19 cellular contexts compared by ENCODE assay signal in genomic region chr12:58924652-58925051, GRCh38. TPM values are rescaled to one million over a fixed set of nuclear protein-coding genes. Genes with fewer than 3 reads are reported as not detected.
"Had no signal": no experiment of that assay in that cellular context is flagged by ENCODE, and none has a peak within 500 bp of the region (broad histone marks: within the 10 kb centered on the region; RNA-seq: fewer than 3 reads in every experiment).

No MANE protein-coding gene starts in this region.

- H3K27ac Mint-ChIP-seq: activated B cell treated with CpG ODN at 0.5 μM for 24 hours; activated CD8-positive, alpha-beta memory T cell treated with anti-CD3 and anti-CD28 coated beads, Interleukin-2, amount 10 ng/mL, durations not matched to agents 7 days and 5 days; activated CD8-positive, alpha-beta T cell treated with anti-CD3 and anti-CD28 coated beads, Interleukin-2, amount 10 ng/mL, durations not matched to agents 7 days and 5 days; activated naive CD4-positive, alpha-beta T cell treated with anti-CD3 and anti-CD28 coated beads, Interleukin-2, amount 50 U/mL, for 72 hours; activated T-cell treated with anti-CD3 and anti-CD28 coated beads, Interleukin-2, amount 50 U/mL, for 72 hours; natural killer cell treated with Interleukin-12 subunit alpha and Interleukin-12 subunit beta and Interleukin-15 and Interleukin-18, amount 100 ng/mL, for 72 hours; stimulated activated naive B cell treated with anti-CD40 and anti-IgM and Interleukin-4, amounts not matched to agents 10 μg/mL and 1 μg/mL and 100 μg/mL, for 72 hours had no signal

- H3K4me3 ChIP-seq: heart left ventricle, pancreas, right atrium auricular region, suprapubic skin, tibial nerve had no signal

- FAIRE-seq: TTC549 had no signal

- DNase-seq: activated B cell treated with CpG ODN at 0.5 μM for 24 hours; activated CD8-positive, alpha-beta memory T cell treated with anti-CD3 and anti-CD28 coated beads, Interleukin-2, amount 10 ng/mL, durations not matched to agents 7 days and 5 days; activated CD8-positive, alpha-beta T cell treated with anti-CD3 and anti-CD28 coated beads, Interleukin-2, amount 10 ng/mL, durations not matched to agents 7 days and 5 days; activated naive CD4-positive, alpha-beta T cell; activated T-cell treated with anti-CD3 and anti-CD28 coated beads, Interleukin-2, amount 50 U/mL, for 72 hours; effector memory CD4-positive, alpha-beta T cell; heart left ventricle; nucleus accumbens; stimulated activated CD4-positive, alpha-beta T cell treated with anti-CD3 and anti-CD28 coated beads, Interleukin-15, amount 100 ng/mL, for 24 hours; stimulated activated CD4-positive, alpha-beta T cell treated with anti-CD3 and anti-CD28 coated beads, Interleukin-2, amount 100 ng/mL, for 24 hours; stimulated activated naive B cell treated with anti-CD40 and anti-IgM and Interleukin-4, amounts not matched to agents 10 μg/mL and 1 μg/mL and 100 μg/mL, for 72 hours had no signal

- H3K4me3 Mint-ChIP-seq: activated B cell treated with CpG ODN at 0.5 μM for 24 hours; activated CD8-positive, alpha-beta memory T cell treated with anti-CD3 and anti-CD28 coated beads, Interleukin-2, amount 10 ng/mL, durations not matched to agents 7 days and 5 days; activated CD8-positive, alpha-beta T cell treated with anti-CD3 and anti-CD28 coated beads, Interleukin-2, amount 10 ng/mL, durations not matched to agents 7 days and 5 days; activated T-cell treated with anti-CD3 and anti-CD28 coated beads, Interleukin-2, amount 50 U/mL, for 72 hours; natural killer cell treated with Interleukin-12 subunit alpha and Interleukin-12 subunit beta and Interleukin-15 and Interleukin-18, amount 100 ng/mL, for 72 hours; stimulated activated naive B cell treated with anti-CD40 and anti-IgM and Interleukin-4, amounts not matched to agents 10 μg/mL and 1 μg/mL and 100 μg/mL, for 72 hours had no signal

- H3K9me3 ChIP-seq: heart left ventricle, pancreas, right atrium auricular region, suprapubic skin, tibial nerve had no signal

- H3K36me3 ChIP-seq: heart left ventricle, pancreas, right atrium auricular region, suprapubic skin, tibial nerve had no signal

- H3K36me3 Mint-ChIP-seq: activated CD8-positive, alpha-beta memory T cell treated with anti-CD3 and anti-CD28 coated beads, Interleukin-2, amount 10 ng/mL, durations not matched to agents 7 days and 5 days; activated naive CD4-positive, alpha-beta T cell treated with anti-CD3 and anti-CD28 coated beads, Interleukin-2, amount 50 U/mL, for 72 hours; natural killer cell treated with Interleukin-12 subunit alpha and Interleukin-12 subunit beta and Interleukin-15 and Interleukin-18, amount 100 ng/mL, for 72 hours; stimulated activated naive B cell treated with anti-CD40 and anti-IgM and Interleukin-4, amounts not matched to agents 10 μg/mL and 1 μg/mL and 100 μg/mL, for 72 hours had no signal

- ATAC-seq: activated CD8-positive, alpha-beta memory T cell treated with anti-CD3 and anti-CD28 coated beads, Interleukin-2, amount 10 ng/mL, durations not matched to agents 7 days and 5 days; activated CD8-positive, alpha-beta T cell treated with anti-CD3 and anti-CD28 coated beads, Interleukin-2, amount 10 ng/mL, durations not matched to agents 7 days and 5 days; activated naive CD4-positive, alpha-beta T cell treated with anti-CD3 and anti-CD28 coated beads, Interleukin-2, amount 50 U/mL, for 72 hours; activated T-cell treated with anti-CD3 and anti-CD28 coated beads, Interleukin-2, amount 50 U/mL, for 72 hours; esophagus mucosa; natural killer cell treated with Interleukin-12 subunit alpha and Interleukin-12 subunit beta and Interleukin-15 and Interleukin-18, amount 100 ng/mL, for 72 hours; stimulated activated naive B cell treated with anti-CD40 and anti-IgM and Interleukin-4, amounts not matched to agents 10 μg/mL and 1 μg/mL and 100 μg/mL, for 72 hours had no signal

- H3K9me3 Mint-ChIP-seq: activated B cell treated with CpG ODN at 0.5 μM for 24 hours; activated T-cell treated with anti-CD3 and anti-CD28 coated beads, Interleukin-2, amount 50 U/mL, for 72 hours had no signal

- H3K27me3 ChIP-seq: heart left ventricle, pancreas, right atrium auricular region, suprapubic skin, tibial nerve had no signal

- H3K27ac ChIP-seq: heart left ventricle, right atrium auricular region, suprapubic skin, tibial nerve had no signal

RNA-seq across cellular contexts. Expression of gene LRIG3, which starts 4.3 kb away (rescaled TPM):
- total RNA-seq: activated B cell treated with CpG ODN at 0.5 μM for 24 hours; activated CD8-positive, alpha-beta T cell treated with anti-CD3 and anti-CD28 coated beads, Interleukin-2, amount 10 ng/mL, durations not matched to agents 7 days and 5 days; activated naive CD4-positive, alpha-beta T cell treated with anti-CD3 and anti-CD28 coated beads, Interleukin-2, amount 50 U/mL, for 72 hours; natural killer cell treated with Interleukin-12 subunit alpha and Interleukin-12 subunit beta and Interleukin-15 and Interleukin-18, amount 100 ng/mL, for 72 hours had no signal
